In the genomic region with DNA sequence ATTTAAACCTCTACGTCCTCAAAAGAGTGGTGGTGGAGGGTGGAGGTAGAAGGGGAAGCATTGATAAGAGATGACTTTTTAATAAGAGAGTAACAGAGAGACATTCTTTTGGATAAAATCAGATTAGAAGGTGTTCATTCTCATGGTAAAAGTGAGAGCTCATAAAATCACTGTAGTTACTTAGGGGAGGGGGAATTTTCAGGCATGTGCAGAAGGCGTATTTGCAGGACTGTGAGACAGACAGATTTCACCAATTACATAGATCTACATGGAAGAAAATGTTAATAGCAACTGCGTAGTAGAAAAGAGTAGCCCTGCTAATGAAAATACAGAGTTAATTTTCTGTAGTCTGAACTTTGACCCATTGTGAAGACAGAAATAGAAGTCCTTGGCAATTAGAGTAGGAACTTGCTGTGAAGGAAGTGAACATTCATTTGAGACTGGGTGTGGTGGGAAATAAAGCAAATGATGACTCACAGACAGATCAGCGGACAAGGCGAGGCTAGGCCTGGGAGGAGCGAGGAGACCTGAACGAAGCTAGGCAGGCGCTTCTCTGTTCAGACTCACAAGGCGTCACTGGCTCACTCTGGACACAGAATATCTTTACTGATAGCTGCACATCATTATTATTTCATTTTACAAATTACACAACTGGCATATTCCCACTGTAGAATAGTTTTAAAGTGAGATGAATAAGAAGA, we compare ENCODE assay signal across 8 cellular contexts. TPM values are rescaled to one million over a fixed set of nuclear protein-coding genes. Genes with fewer than 3 reads are reported as not detected.
A peak's percentile ranks its signal among the peaks of the same experiment; 100 is the strongest.
DNase-seq lines count a peak whose midpoint lies in the region; ATAC-seq and FAIRE-seq lines count a peak whose summit lies in the region.

No MANE protein-coding gene starts in this region.

- POLR2A ChIA-PET in activated CD4-positive, alpha-beta T cell treated with anti-CD3 and anti-CD28 coated beads for 36 hours (lab: Charles Lee), result interaction anchor here (0.7 to 0.8 kb wide), 2 partner anchors 50 to 128 kb away, joined by 3 read pairs; no protein-coding TSS in a partner anchor

- no peaks in the 10 kb centered on the region for H3K36me3 Mint-ChIP-seq in activated CD4-positive, alpha-beta T cell treated with anti-CD3 and anti-CD28 coated beads for 36 hours (ENCODE audit: low read depth)

- intact Hi-C loops in activated CD4-positive, alpha-beta T cell treated with anti-CD3 and anti-CD28 coated beads for 36 hours (cut with DNase I, micrococcal nuclease), result loop anchor here in 1 of 2 experiments (5.0 kb wide), 1 partner anchor 166 kb away; no protein-coding TSS in a partner anchor

- peak; percentile 98 for ATAC-seq in activated CD4-positive, alpha-beta T cell treated with anti-CD3 and anti-CD28 coated beads for 36 hours
- no peak for ATAC-seq in HG02571 (IDR thresholded peaks at IDR 0.05; ENCODE audit: unreplicated experiment)

- peak; percentile 98 for FAIRE-seq in colon (lab: Jason Lieb, UNC)

- CTCF ChIA-PET in activated CD4-positive, alpha-beta T cell treated with anti-CD3 and anti-CD28 coated beads for 36 hours (lab: Charles Lee), result interaction anchor here (1.0 to 2.2 kb wide), 2 partner anchors 11 to 155 kb away, joined by 3 to 10 read pairs; no protein-coding TSS in a partner anchor

- no peak overlapping the region for H3K4me3 Mint-ChIP-seq in activated CD4-positive, alpha-beta T cell treated with anti-CD3 and anti-CD28 coated beads for 36 hours

- H3K9me3 Mint-ChIP-seq in activated CD4-positive, alpha-beta T cell treated with anti-CD3 and anti-CD28 coated beads for 36 hours (ENCODE audit: low read depth), result no peaks in the 10 kb centered on the region

- peaks cover 49% of the 10 kb centered on the region for H3K4me1 Mint-ChIP-seq in activated CD4-positive, alpha-beta T cell treated with anti-CD3 and anti-CD28 coated beads for 36 hours

- H3K27ac Mint-ChIP-seq in activated CD4-positive, alpha-beta T cell treated with anti-CD3 and anti-CD28 coated beads for 36 hours, result peak overlapping the region; percentile 29

- H3K27me3 Mint-ChIP-seq in activated CD4-positive, alpha-beta T cell treated with anti-CD3 and anti-CD28 coated beads for 36 hours, result no peaks in the 10 kb centered on the region

- DNase-seq in activated CD4-positive, alpha-beta T cell treated with anti-CD3 and anti-CD28 coated beads for 36 hours, result peak; percentile 66
- DNase-seq in activated CD4-positive, alpha-beta T cell treated with anti-CD3 and anti-CD28 coated beads for 1 hour, result no peak
- DNase-seq in SW480 (ENCODE audit: low spot score), result peak; percentile 90
- peak; percentile 76 for DNase-seq in mucosa of gallbladder (ENCODE audit: low spot score)
- DNase-seq in GDM1 (lab: John Stamatoyannopoulos, UW), result no peak
- no peak for DNase-seq in NCI-H2171 treated with DMSO at 0.1 percent for 48 hours (lab: John Stamatoyannopoulos, UW)

RNA-seq across cellular contexts. Expression of a gene that starts 57.2 kb away (rescaled TPM):
- not detected for total RNA-seq in activated CD4-positive, alpha-beta T cell treated with anti-CD3 and anti-CD28 coated beads for 36 hours
- not detected for total RNA-seq in mucosa of gallbladder

Comparison
In these comparisons a context has a peak if more than half of its experiments do, and no peak if none do; other contexts are left out.
1. DNase-seq: peak in activated CD4-positive, alpha-beta T cell treated with anti-CD3 and anti-CD28 coated beads for 36 hours (single experiment), SW480 (single experiment) and mucosa of gallbladder (single experiment); none in activated CD4-positive, alpha-beta T cell treated with anti-CD3 and anti-CD28 coated beads for 1 hour (single experiment), GDM1 (single experiment) and NCI-H2171 treated with DMSO at 0.1 percent for 48 hours (single experiment).